In the genomic region with DNA sequence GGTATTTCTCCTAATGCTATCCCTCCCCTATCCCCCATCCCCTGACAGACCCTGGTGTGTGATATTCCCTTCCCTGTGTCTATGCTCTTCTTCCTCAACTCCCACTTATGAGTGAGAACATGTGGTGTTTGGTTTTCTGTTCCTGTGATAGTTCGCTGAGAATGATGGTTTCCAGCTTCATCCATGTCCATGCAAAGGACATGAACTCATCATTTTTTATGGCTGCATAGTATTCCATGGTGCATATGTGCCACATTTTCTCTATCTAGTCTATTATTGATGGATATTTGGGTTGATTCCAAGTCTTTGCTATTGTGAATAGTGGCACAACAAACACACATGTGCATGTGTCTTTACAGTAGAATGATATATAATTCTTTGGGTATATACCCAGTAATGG, we compare ENCODE assay signal across 1 cellular context.
A peak's percentile ranks its signal among the peaks of the same experiment; 100 is the strongest.
TF ChIP-seq lines count a peak whose summit lies in the region.

No MANE protein-coding gene starts in this region.

TF ChIP-seq in HEK293, 187 proteins besides CTCF, POLR2A, EP300 and RAD21:
- TF ChIP-seq, protein P1, sequence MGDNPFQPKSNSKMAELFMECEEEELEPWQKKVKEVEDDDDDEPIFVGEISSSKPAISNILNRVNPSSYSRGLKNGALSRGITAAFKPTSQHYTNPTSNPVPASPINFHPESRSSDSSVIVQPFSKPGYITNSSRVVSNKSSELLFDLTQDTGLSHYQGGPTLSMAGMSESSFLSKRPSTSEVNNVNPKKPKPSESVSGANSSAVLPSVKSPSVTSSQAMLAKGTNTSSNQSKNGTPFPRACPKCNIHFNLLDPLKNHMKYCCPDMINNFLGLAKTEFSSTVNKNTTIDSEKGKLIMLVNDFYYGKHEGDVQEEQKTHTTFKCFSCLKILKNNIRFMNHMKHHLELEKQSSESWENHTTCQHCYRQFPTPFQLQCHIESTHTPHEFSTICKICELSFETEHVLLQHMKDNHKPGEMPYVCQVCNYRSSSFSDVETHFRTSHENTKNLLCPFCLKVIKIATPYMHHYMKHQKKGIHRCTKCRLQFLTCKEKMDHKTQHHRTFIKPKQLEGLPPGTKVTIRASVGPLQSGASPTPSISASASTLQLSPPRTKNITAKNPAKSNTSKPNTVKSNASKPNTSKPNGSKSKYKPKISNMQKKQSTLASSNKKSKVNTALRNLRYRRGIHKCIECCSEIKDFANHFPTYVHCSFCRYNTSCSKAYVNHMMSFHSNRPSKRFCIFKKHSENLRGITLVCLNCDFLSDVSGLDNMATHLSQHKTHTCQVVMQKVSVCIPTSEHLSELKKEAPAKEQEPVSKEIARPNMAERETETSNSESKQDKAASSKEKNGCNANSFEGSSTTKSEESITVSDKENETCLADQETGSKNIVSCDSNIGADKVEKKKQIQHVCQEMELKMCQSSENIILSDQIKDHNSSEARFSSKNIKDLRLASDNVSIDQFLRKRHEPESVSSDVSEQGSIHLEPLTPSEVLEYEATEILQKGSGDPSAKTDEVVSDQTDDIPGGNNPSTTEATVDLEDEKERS (tag by site-specific recombination; IDR thresholded peaks at IDR 0.05): peak; percentile 95
- TF ChIP-seq ZNF146 (tag by site-specific recombination; IDR thresholded peaks at IDR 0.05) (peak; percentile 99), ZNF2 (tag by site-specific recombination; IDR thresholded peaks at IDR 0.05) (0 out of 2 replicates have a peak, but pooled peaks have one; percentile 25)
- TF ChIP-seq, protein P2, sequence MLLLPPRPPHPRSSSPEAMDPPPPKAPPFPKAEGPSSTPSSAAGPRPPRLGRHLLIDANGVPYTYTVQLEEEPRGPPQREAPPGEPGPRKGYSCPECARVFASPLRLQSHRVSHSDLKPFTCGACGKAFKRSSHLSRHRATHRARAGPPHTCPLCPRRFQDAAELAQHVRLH (tag by site-specific recombination; IDR thresholded peaks at IDR 0.05): peak; percentile 84
